Comparison of ENCODE assay signal across 35 cellular contexts in genomic region chr10:61119573-61119972, GRCh38.
"Had no signal": no experiment of that assay in that cellular context is flagged by ENCODE, and none has a peak within 500 bp of the region (broad histone marks: within the 10 kb centered on the region; RNA-seq: fewer than 3 reads in every experiment).

No MANE protein-coding gene starts in this region.

- DNase-seq: MG63, MM.1S, MV-4-11, NCI-H1048, NCI-H1092, NCI-H1092 treated with DMSO at 0.1 percent for 48 hours, NCI-H1105, NCI-H1105 treated with DMSO at 0.1 percent for 48 hours, NCI-H1417, NCI-H1417 treated with DMSO at 0.1 percent for 48 hours, NCI-H1436, NCI-H1436 treated with DMSO at 0.1 percent for 48 hours, NCI-H146, NCI-H1694, NCI-H1694 treated with DMSO at 0.1 percent for 48 hours, NCI-H187, NCI-H187 treated with DMSO at 0.1 percent for 48 hours, NCI-H1930, NCI-H2029, NCI-H2029 treated with DMSO at 0.1 percent for 48 hours, NCI-H2081, NCI-H2081 treated with DMSO at 0.1 percent for 48 hours, NCI-H2107, NCI-H2171, NCI-H2171 treated with DMSO at 0.1 percent for 48 hours, NCI-H2227 treated with DMSO at 0.1 percent for 48 hours, NCI-H226, NCI-H345, NCI-H446, NCI-H446 treated with DMSO at 0.1 percent for 48 hours, NCI-H510A, NCI-H510A treated with DMSO at 0.1 percent for 48 hours, NCI-H524, NCI-H524 treated with DMSO at 0.1 percent for 48 hours, NCI-H526 had no signal

- H3K9me3 ChIP-seq: MG63 had no signal

- H3K4me3 ChIP-seq: MG63 had no signal

- H3K36me3 ChIP-seq: MG63 had no signal

- H3K27me3 ChIP-seq: MG63 had no signal
